In genomic region chr12:53097207-53097563, GRCh38 we compare ENCODE assay signal across 1 cellular context.
TF ChIP-seq lines count a peak whose summit lies in the region.

No MANE protein-coding gene starts in this region.

TF ChIP-seq in endothelial cell of umbilical vein, 7 proteins besides CTCF, POLR2A, EP300 and RAD21:
- no peak for TF ChIP-seq GATA2 (IDR thresholded peaks at IDR 0.05; ENCODE audit: insufficient read depth, insufficient read length, low read depth, low read length)
- no peak for TF ChIP-seq MYC (IDR thresholded peaks at IDR 0.05; ENCODE audit: low read depth, low read length)
- TF ChIP-seq JUN (IDR thresholded peaks at IDR 0.05; ENCODE audit: borderline replicate concordance, insufficient read depth, insufficient read length, low read depth) = no peak
- no peak for TF ChIP-seq EZH2 (IDR thresholded peaks at IDR 0.05; ENCODE audit: borderline replicate concordance, low read depth, low read length, severe bottlenecking)
- TF ChIP-seq FOS (IDR thresholded peaks at IDR 0.05; ENCODE audit: borderline replicate concordance, insufficient read depth, low read length) = no peak
- no peak for TF ChIP-seq POLR2AphosphoS5 (IDR thresholded peaks at IDR 0.05; ENCODE audit: insufficient read depth, low read depth, low read length)
- TF ChIP-seq, protein P1, sequence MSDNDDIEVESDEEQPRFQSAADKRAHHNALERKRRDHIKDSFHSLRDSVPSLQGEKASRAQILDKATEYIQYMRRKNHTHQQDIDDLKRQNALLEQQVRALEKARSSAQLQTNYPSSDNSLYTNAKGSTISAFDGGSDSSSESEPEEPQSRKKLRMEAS (IDR thresholded peaks at IDR 0.05; ENCODE audit: insufficient read depth, insufficient read length) = no peak
